8 cellular contexts compared by ENCODE assay signal in the genomic region with DNA sequence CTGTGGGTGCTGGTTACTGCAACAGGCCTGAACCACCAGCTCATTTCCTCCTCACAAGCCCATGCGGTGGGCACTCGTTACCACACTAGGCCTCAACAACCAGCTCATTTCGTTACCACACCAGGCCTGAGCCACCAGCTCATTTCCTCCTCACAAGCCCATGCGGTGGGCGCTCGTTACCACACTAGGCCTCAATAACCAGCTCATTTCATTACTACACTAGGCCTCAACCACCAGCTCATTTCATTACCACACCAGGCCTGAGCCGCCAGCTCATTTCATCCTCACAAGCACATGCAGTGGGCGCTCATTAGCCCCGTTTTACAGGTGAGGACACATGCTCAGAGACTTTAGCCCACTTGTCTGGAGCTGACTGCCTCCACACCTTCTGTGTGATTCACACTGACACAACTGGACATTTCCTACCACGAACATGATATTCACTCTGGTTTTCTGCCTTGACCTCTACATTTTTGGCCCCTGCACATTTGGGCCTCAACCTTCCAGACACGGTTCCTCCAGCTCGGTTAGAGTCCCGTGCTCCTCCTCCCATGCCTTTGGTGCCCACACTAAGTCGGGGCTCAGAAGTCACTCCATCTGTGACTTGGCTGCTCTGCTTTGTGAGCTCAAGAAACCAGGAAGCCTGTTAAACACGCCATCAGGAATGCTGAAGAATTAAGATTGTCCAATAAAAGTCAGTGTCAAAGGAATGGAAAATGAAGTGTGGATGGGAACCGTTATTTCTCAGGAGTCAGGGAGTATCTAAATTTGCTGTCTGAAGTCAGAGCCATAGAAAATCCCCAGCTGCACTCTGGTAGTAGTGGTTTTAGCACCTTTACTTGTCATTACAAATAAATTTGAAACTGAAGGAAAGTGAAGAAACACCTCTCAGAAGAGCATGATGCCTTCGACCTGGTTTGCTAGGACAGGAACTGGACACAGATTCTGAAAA. TPM values are rescaled to one million over a fixed set of nuclear protein-coding genes. Genes with fewer than 3 reads are reported as not detected.
DNase-seq lines count a peak whose midpoint lies in the region; ATAC-seq lines count a peak whose summit lies in the region.

No MANE protein-coding gene starts in this region.

- intact Hi-C loops in activated CD4-positive, alpha-beta memory T cell treated with anti-CD3 and anti-CD28 coated beads for 36 hours (cut with micrococcal nuclease): loop anchor here (1.0 to 2.0 kb wide), 9 partner anchors 39 to 550 kb away; a partner anchor contains a TSS
- intact Hi-C loops in posterior vena cava (cut with DNase I): no loop called here

- POLR2A ChIA-PET in activated CD4-positive, alpha-beta memory T cell treated with anti-CD3 and anti-CD28 coated beads for 36 hours (lab: Charles Lee): interaction anchor here (0.8 to 3.7 kb wide), 16 partner anchors 39 to 314 kb away, joined by 3 to 54 read pairs (median 6); a partner anchor contains a TSS

- ATAC-seq in GM19328 (IDR thresholded peaks at IDR 0.05; ENCODE audit: unreplicated experiment) (peak; percentile 87), HG03097 (IDR thresholded peaks at IDR 0.05; ENCODE audit: low FRiP score, unreplicated experiment) (peak; percentile 95)
- ATAC-seq in natural killer cell treated with Interleukin-12 subunit alpha and Interleukin-12 subunit beta and Interleukin-15 and Interleukin-18, amount 100 ng/mL, for 72 hours: peak; percentile 94 to 95

- H3K4me3 Mint-ChIP-seq in activated CD4-positive, alpha-beta memory T cell treated with anti-CD3 and anti-CD28 coated beads for 36 hours: peak overlapping the region; percentile 16
- peak overlapping the region; percentile 80 for H3K4me3 Mint-ChIP-seq in natural killer cell treated with Interleukin-12 subunit alpha and Interleukin-12 subunit beta and Interleukin-15 and Interleukin-18, amount 100 ng/mL, for 72 hours

- CTCF ChIA-PET in activated CD4-positive, alpha-beta memory T cell treated with anti-CD3 and anti-CD28 coated beads for 36 hours (lab: Charles Lee): interaction anchor here (0.7 to 3.3 kb wide), 9 partner anchors 17 to 224 kb away, joined by 3 to 20 read pairs (median 3); a partner anchor contains a TSS

- H3K27ac Mint-ChIP-seq in activated CD4-positive, alpha-beta memory T cell treated with anti-CD3 and anti-CD28 coated beads for 36 hours: peak overlapping the region; percentile 90
- peak overlapping the region; percentile 82 to 90 for H3K27ac Mint-ChIP-seq in natural killer cell treated with Interleukin-12 subunit alpha and Interleukin-12 subunit beta and Interleukin-15 and Interleukin-18, amount 100 ng/mL, for 72 hours

- H3K36me3 Mint-ChIP-seq in activated CD4-positive, alpha-beta memory T cell treated with anti-CD3 and anti-CD28 coated beads for 36 hours: peaks cover 2% of the 10 kb centered on the region
- H3K36me3 Mint-ChIP-seq in natural killer cell treated with Interleukin-12 subunit alpha and Interleukin-12 subunit beta and Interleukin-15 and Interleukin-18, amount 100 ng/mL, for 72 hours: peaks cover 18% of the 10 kb centered on the region

- peaks cover 43% of the 10 kb centered on the region for H3K4me1 Mint-ChIP-seq in activated CD4-positive, alpha-beta memory T cell treated with anti-CD3 and anti-CD28 coated beads for 36 hours (ENCODE audit: low read depth)
- peaks cover 52 to 69% of the 10 kb centered on the region in 2 donors for H3K4me1 Mint-ChIP-seq in natural killer cell treated with Interleukin-12 subunit alpha and Interleukin-12 subunit beta and Interleukin-15 and Interleukin-18, amount 100 ng/mL, for 72 hours (ENCODE audit: low read depth in 2 of 2)

- H3K9me3 Mint-ChIP-seq in activated CD4-positive, alpha-beta memory T cell treated with anti-CD3 and anti-CD28 coated beads for 36 hours: peaks cover 12% of the 10 kb centered on the region
- H3K9me3 Mint-ChIP-seq in natural killer cell treated with Interleukin-12 subunit alpha and Interleukin-12 subunit beta and Interleukin-15 and Interleukin-18, amount 100 ng/mL, for 72 hours: no peaks in the 10 kb centered on the region

- peak; percentile 95 for DNase-seq in activated CD4-positive, alpha-beta memory T cell treated with anti-CD3 and anti-CD28 coated beads for 36 hours
- peak; percentile 92 for DNase-seq in natural killer cell treated with Interleukin-12 subunit alpha and Interleukin-12 subunit beta and Interleukin-15 and Interleukin-18, amount 100 ng/mL, for 72 hours (ENCODE audit: low spot score)
- DNase-seq in posterior vena cava (ENCODE audit: low spot score) (no peak), anterior cingulate cortex (lab: John Stamatoyannopoulos, UW) (no peak), NCI-H345 treated with DMSO at 0.1 percent for 48 hours (lab: John Stamatoyannopoulos, UW; ENCODE audit: unreplicated experiment) (no peak), nucleus accumbens (lab: John Stamatoyannopoulos, UW) (no peak)

- H3K27me3 Mint-ChIP-seq in activated CD4-positive, alpha-beta memory T cell treated with anti-CD3 and anti-CD28 coated beads for 36 hours: peaks cover 25% of the 10 kb centered on the region
- peaks cover 35 to 38% of the 10 kb centered on the region in 2 donors for H3K27me3 Mint-ChIP-seq in natural killer cell treated with Interleukin-12 subunit alpha and Interleukin-12 subunit beta and Interleukin-15 and Interleukin-18, amount 100 ng/mL, for 72 hours

RNA-seq across cellular contexts. Expression of a gene that starts 55.8 kb away (rescaled TPM):
- 1 to 10 TPM; 6.3 to 7.0 TPM for total RNA-seq in activated CD4-positive, alpha-beta memory T cell treated with anti-CD3 and anti-CD28 coated beads for 36 hours
- 10 to 100 TPM; 14.3 to 28.2 TPM for total RNA-seq in natural killer cell treated with Interleukin-12 subunit alpha and Interleukin-12 subunit beta and Interleukin-15 and Interleukin-18, amount 100 ng/mL, for 72 hours
- total RNA-seq in posterior vena cava: 1 to 10 TPM; 6.5 to 9.8 TPM

Comparison
In these comparisons a context has a peak if more than half of its experiments do, and no peak if none do; other contexts are left out.
1. DNase-seq: peak in activated CD4-positive, alpha-beta memory T cell treated with anti-CD3 and anti-CD28 coated beads for 36 hours (single experiment) and natural killer cell treated with Interleukin-12 subunit alpha and Interleukin-12 subunit beta and Interleukin-15 and Interleukin-18, amount 100 ng/mL, for 72 hours (single experiment); none in posterior vena cava (single experiment), anterior cingulate cortex (0 of 58), NCI-H345 treated with DMSO at 0.1 percent for 48 hours (single experiment) and nucleus accumbens (0 of 56).
2. Peak in every context shown above with its lines, with median percentiles within 50 percentile points of each other: ATAC-seq.